In the genomic region with DNA sequence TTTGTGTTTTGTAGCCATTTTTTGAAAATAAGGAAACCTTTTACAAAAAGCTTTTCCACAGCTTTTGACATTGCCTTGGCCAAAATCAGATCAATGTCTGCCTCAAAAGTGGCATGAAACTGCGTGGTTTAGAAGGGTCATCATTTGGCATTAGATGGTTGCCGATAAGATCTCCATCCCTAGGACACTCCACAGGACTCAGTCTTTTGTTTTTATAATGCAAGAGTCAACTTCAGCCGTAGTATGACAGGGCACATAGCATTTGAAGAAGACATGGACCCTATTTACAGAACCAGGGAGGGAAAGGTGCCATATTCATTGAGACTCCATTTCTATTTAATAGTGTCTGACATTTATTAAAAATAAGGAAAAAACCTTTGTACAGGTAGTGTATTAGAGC, we compare ENCODE assay signal across 9 cellular contexts. TPM values are rescaled to one million over a fixed set of nuclear protein-coding genes. Genes with fewer than 3 reads are reported as not detected.
A peak's percentile ranks its signal among the peaks of the same experiment; 100 is the strongest.
DNase-seq lines count a peak whose midpoint lies in the region; TF ChIP-seq lines count a peak whose summit lies in the region.
"Had no signal": no experiment of that assay in that cellular context is flagged by ENCODE, and none has a peak within 500 bp of the region (broad histone marks: within the 10 kb centered on the region; RNA-seq: fewer than 3 reads in every experiment).

No MANE protein-coding gene starts in this region.

- H3K9ac ChIP-seq in smooth muscle cell (ENCODE audit: low read depth): no peak overlapping the region

- H3K9me3 Mint-ChIP-seq in activated CD4-positive, alpha-beta T cell treated with anti-CD3 and anti-CD28 coated beads, Interleukin-2, amount 10 ng/mL, durations not matched to agents 24 days and 14 days: peaks cover 3% of the 10 kb centered on the region
- H3K9me3 Mint-ChIP-seq in activated T-helper 1 cell treated with anti-CD3 and anti-CD28 coated beads, Interleukin-12 subunit alpha, Interleukin-12 subunit beta, Interleukin-2, Interleukin-4 antibody, amounts not matched to agents 30 ng/mL and 10 ng/mL and 1 ng/mL, durations not matched to agents 14 hours and 24 hours and 36 hours: no peaks in the 10 kb centered on the region
- H3K9me3 Mint-ChIP-seq in glutamatergic neuron (ENCODE audit: unreplicated experiment): peaks cover 2% of the 10 kb centered on the region

- peak overlapping the region; percentile 54 for H3K4me3 ChIP-seq in smooth muscle cell

- no peaks in the 10 kb centered on the region for H3K27me3 ChIP-seq in smooth muscle cell (ENCODE audit: low read depth)

- no peak overlapping the region for H2AFZ ChIP-seq in smooth muscle cell (ENCODE audit: low read depth)

- H3K27ac ChIP-seq in smooth muscle cell (ENCODE audit: low read depth): no peak overlapping the region

- peaks cover 20% of the 10 kb centered on the region for H3K36me3 Mint-ChIP-seq in activated CD4-positive, alpha-beta T cell treated with anti-CD3 and anti-CD28 coated beads, Interleukin-2, amount 10 ng/mL, durations not matched to agents 24 days and 14 days (ENCODE audit: low read depth)
- H3K36me3 Mint-ChIP-seq in activated T-helper 1 cell treated with anti-CD3 and anti-CD28 coated beads, Interleukin-12 subunit alpha, Interleukin-12 subunit beta, Interleukin-2, Interleukin-4 antibody, amounts not matched to agents 30 ng/mL and 10 ng/mL and 1 ng/mL, durations not matched to agents 14 hours and 24 hours and 36 hours (ENCODE audit: low read depth): peaks cover 19% of the 10 kb centered on the region
- no peaks in the 10 kb centered on the region for H3K36me3 Mint-ChIP-seq in glutamatergic neuron (ENCODE audit: unreplicated experiment)

- no peaks in the 10 kb centered on the region for H3K27me3 Mint-ChIP-seq in activated CD4-positive, alpha-beta T cell treated with anti-CD3 and anti-CD28 coated beads, Interleukin-2, amount 10 ng/mL, durations not matched to agents 24 days and 14 days
- no peaks in the 10 kb centered on the region for H3K27me3 Mint-ChIP-seq in activated T-helper 1 cell treated with anti-CD3 and anti-CD28 coated beads, Interleukin-12 subunit alpha, Interleukin-12 subunit beta, Interleukin-2, Interleukin-4 antibody, amounts not matched to agents 30 ng/mL and 10 ng/mL and 1 ng/mL, durations not matched to agents 14 hours and 24 hours and 36 hours (ENCODE audit: insufficient read depth)
- peaks cover 4% of the 10 kb centered on the region for H3K27me3 Mint-ChIP-seq in glutamatergic neuron (ENCODE audit: unreplicated experiment)

- H3K79me2 ChIP-seq in smooth muscle cell (ENCODE audit: low read depth): peaks cover 10% of the 10 kb centered on the region

- peak overlapping the region; percentile 83 for H3K4me2 ChIP-seq in smooth muscle cell

- H3F3A ChIP-seq in smooth muscle cell (ENCODE audit: low read depth): no peaks in the 10 kb centered on the region

- intact Hi-C loops in activated CD4-positive, alpha-beta T cell treated with anti-CD3 and anti-CD28 coated beads, Interleukin-2, amount 10 ng/mL, durations not matched to agents 24 days and 14 days (cut with micrococcal nuclease): loop anchor here (2.0 kb wide), 1 partner anchor 36 kb away; no protein-coding TSS in a partner anchor
- intact Hi-C loops in activated T-helper 1 cell treated with anti-CD3 and anti-CD28 coated beads, Interleukin-12 subunit alpha, Interleukin-12 subunit beta, Interleukin-2, Interleukin-4 antibody, amounts not matched to agents 30 ng/mL and 10 ng/mL and 1 ng/mL, durations not matched to agents 14 hours and 24 hours and 36 hours (cut with micrococcal nuclease): loop anchor here (5.0 kb wide), 1 partner anchor 243 kb away; a partner anchor contains a TSS

- no peaks in the 10 kb centered on the region for H3K9me3 ChIP-seq in smooth muscle cell (replicated peaks; ENCODE audit: low read depth)

- H3K4me1 ChIP-seq in smooth muscle cell (ENCODE audit: low read depth): peaks cover 4% of the 10 kb centered on the region

- peaks cover 17% of the 10 kb centered on the region for H3K4me1 Mint-ChIP-seq in activated CD4-positive, alpha-beta T cell treated with anti-CD3 and anti-CD28 coated beads, Interleukin-2, amount 10 ng/mL, durations not matched to agents 24 days and 14 days
- H3K4me1 Mint-ChIP-seq in activated T-helper 1 cell treated with anti-CD3 and anti-CD28 coated beads, Interleukin-12 subunit alpha, Interleukin-12 subunit beta, Interleukin-2, Interleukin-4 antibody, amounts not matched to agents 30 ng/mL and 10 ng/mL and 1 ng/mL, durations not matched to agents 14 hours and 24 hours and 36 hours (ENCODE audit: low read depth): peaks cover 25% of the 10 kb centered on the region
- peaks cover 7% of the 10 kb centered on the region for H3K4me1 Mint-ChIP-seq in glutamatergic neuron (ENCODE audit: low read depth, unreplicated experiment)

- TF ChIP-seq CTCF in glutamatergic neuron (IDR thresholded peaks at IDR 0.05; ENCODE audit: partially characterized antibody, unreplicated experiment): no peak
- no peak for TF ChIP-seq CTCF in smooth muscle cell (IDR thresholded peaks at IDR 0.05; ENCODE audit: borderline replicate concordance, insufficient read depth, poor library complexity, severe bottlenecking)

- no peak for DNase-seq in activated CD4-positive, alpha-beta T cell treated with anti-CD3 and anti-CD28 coated beads, Interleukin-2, amount 10 ng/mL, durations not matched to agents 24 days and 14 days
- no peak for DNase-seq in activated CD4-positive, alpha-beta T cell treated with anti-CD3 and anti-CD28 coated beads, Interleukin-2, amount 50 U/mL, for 4 hours
- no peak for DNase-seq in activated T-helper 1 cell treated with anti-CD3 and anti-CD28 coated beads, Interleukin-12 subunit alpha, Interleukin-12 subunit beta, Interleukin-2, Interleukin-4 antibody, amounts not matched to agents 30 ng/mL and 10 ng/mL and 1 ng/mL, durations not matched to agents 14 hours and 24 hours and 36 hours (ENCODE audit: low spot score)
- DNase-seq in glutamatergic neuron (no peak), smooth muscle cell (lab: John Stamatoyannopoulos, UW; ENCODE audit: unreplicated experiment) (no peak), kidney tubule cell (ENCODE audit: low spot score) (no peak), SW 1271 (lab: John Stamatoyannopoulos, UW) (no peak)
- no peak for DNase-seq in stimulated activated CD8-positive, alpha-beta memory T cell treated with anti-CD3 and anti-CD28 coated beads, Interleukin-4, amount 100 ng/mL, for 48 hours
- DNase-seq: activated gamma-delta T cell had no signal

- WGBS in smooth muscle cell (ENCODE audit: low lambda C conversion rate): 71% methylated on average over 3 of the region's 3 CpGs

- H3K27ac Mint-ChIP-seq in activated CD4-positive, alpha-beta T cell treated with anti-CD3 and anti-CD28 coated beads, Interleukin-2, amount 10 ng/mL, durations not matched to agents 24 days and 14 days: peak overlapping the region; percentile 79
- H3K27ac Mint-ChIP-seq in activated T-helper 1 cell treated with anti-CD3 and anti-CD28 coated beads, Interleukin-12 subunit alpha, Interleukin-12 subunit beta, Interleukin-2, Interleukin-4 antibody, amounts not matched to agents 30 ng/mL and 10 ng/mL and 1 ng/mL, durations not matched to agents 14 hours and 24 hours and 36 hours: peak overlapping the region; percentile 87
- H3K27ac Mint-ChIP-seq in glutamatergic neuron (ENCODE audit: unreplicated experiment): peak overlapping the region; percentile 99

- no peaks in the 10 kb centered on the region for H3K36me3 ChIP-seq in smooth muscle cell (ENCODE audit: low read depth)

- peak overlapping the region; percentile 91 for H3K4me3 Mint-ChIP-seq in activated CD4-positive, alpha-beta T cell treated with anti-CD3 and anti-CD28 coated beads, Interleukin-2, amount 10 ng/mL, durations not matched to agents 24 days and 14 days
- H3K4me3 Mint-ChIP-seq in activated T-helper 1 cell treated with anti-CD3 and anti-CD28 coated beads, Interleukin-12 subunit alpha, Interleukin-12 subunit beta, Interleukin-2, Interleukin-4 antibody, amounts not matched to agents 30 ng/mL and 10 ng/mL and 1 ng/mL, durations not matched to agents 14 hours and 24 hours and 36 hours: peak overlapping the region; percentile 93
- peak overlapping the region; percentile 96 for H3K4me3 Mint-ChIP-seq in glutamatergic neuron (ENCODE audit: unreplicated experiment)

- H4K20me1 ChIP-seq in smooth muscle cell (ENCODE audit: low read depth): peaks cover 12% of the 10 kb centered on the region

RNA-seq across cellular contexts. Expression of a gene that starts 1.3 kb away (rescaled TPM):
- 13.5 and 14.8 TPM in 2 replicates for total RNA-seq in activated CD4-positive, alpha-beta T cell treated with anti-CD3 and anti-CD28 coated beads, Interleukin-2, amount 10 ng/mL, durations not matched to agents 24 days and 14 days
- 11.1 and 13.5 TPM in 2 replicates for total RNA-seq in activated T-helper 1 cell treated with anti-CD3 and anti-CD28 coated beads, Interleukin-12 subunit alpha, Interleukin-12 subunit beta, Interleukin-2, Interleukin-4 antibody, amounts not matched to agents 30 ng/mL and 10 ng/mL and 1 ng/mL, durations not matched to agents 14 hours and 24 hours and 36 hours
- total RNA-seq in glutamatergic neuron (ENCODE audit: unreplicated experiment) (66.9 TPM), smooth muscle cell (23.7 and 24.2 TPM in 2 replicates)
- 137 and 148 TPM in 2 replicates for polyA plus RNA-seq in smooth muscle cell

RNA-seq across cellular contexts. Expression of a gene that starts 18.4 kb away (rescaled TPM):
- 33.3 and 34.5 TPM in 2 replicates for total RNA-seq in activated CD4-positive, alpha-beta T cell treated with anti-CD3 and anti-CD28 coated beads, Interleukin-2, amount 10 ng/mL, durations not matched to agents 24 days and 14 days
- total RNA-seq in activated T-helper 1 cell treated with anti-CD3 and anti-CD28 coated beads, Interleukin-12 subunit alpha, Interleukin-12 subunit beta, Interleukin-2, Interleukin-4 antibody, amounts not matched to agents 30 ng/mL and 10 ng/mL and 1 ng/mL, durations not matched to agents 14 hours and 24 hours and 36 hours: 28.5 and 29.0 TPM in 2 replicates
- total RNA-seq in glutamatergic neuron (ENCODE audit: unreplicated experiment) (297 TPM), smooth muscle cell (93.3 and 97.1 TPM in 2 replicates)
- 434 and 442 TPM in 2 replicates for polyA plus RNA-seq in smooth muscle cell

RNA-seq across cellular contexts. Expression of a gene that starts 28.3 kb away (rescaled TPM):
- total RNA-seq in activated CD4-positive, alpha-beta T cell treated with anti-CD3 and anti-CD28 coated beads, Interleukin-2, amount 10 ng/mL, durations not matched to agents 24 days and 14 days: 0.96 and 1.2 TPM in 2 replicates
- total RNA-seq in activated T-helper 1 cell treated with anti-CD3 and anti-CD28 coated beads, Interleukin-12 subunit alpha, Interleukin-12 subunit beta, Interleukin-2, Interleukin-4 antibody, amounts not matched to agents 30 ng/mL and 10 ng/mL and 1 ng/mL, durations not matched to agents 14 hours and 24 hours and 36 hours: 0.54 and 0.86 TPM in 2 replicates
- total RNA-seq in glutamatergic neuron (ENCODE audit: unreplicated experiment) (38.0 TPM), smooth muscle cell (13.3 and 14.6 TPM in 2 replicates)
- polyA plus RNA-seq in smooth muscle cell: 27.7 and 30.1 TPM in 2 replicates

RNA-seq across cellular contexts. Expression of a gene that starts 47.9 kb away (rescaled TPM):
- total RNA-seq in activated CD4-positive, alpha-beta T cell treated with anti-CD3 and anti-CD28 coated beads, Interleukin-2, amount 10 ng/mL, durations not matched to agents 24 days and 14 days: 0.07 and 0.12 TPM in 2 replicates
- 0.08 and 0.10 TPM in 2 replicates for total RNA-seq in activated T-helper 1 cell treated with anti-CD3 and anti-CD28 coated beads, Interleukin-12 subunit alpha, Interleukin-12 subunit beta, Interleukin-2, Interleukin-4 antibody, amounts not matched to agents 30 ng/mL and 10 ng/mL and 1 ng/mL, durations not matched to agents 14 hours and 24 hours and 36 hours
- total RNA-seq in glutamatergic neuron (ENCODE audit: unreplicated experiment) (10.5 TPM), smooth muscle cell (3.7 and 3.9 TPM in 2 replicates)
- 7.8 and 10.6 TPM in 2 replicates for polyA plus RNA-seq in smooth muscle cell

RNA-seq across cellular contexts. Expression of a gene that starts 59.8 kb away (rescaled TPM):
- 0.65 and 0.88 TPM in 2 replicates for total RNA-seq in activated CD4-positive, alpha-beta T cell treated with anti-CD3 and anti-CD28 coated beads, Interleukin-2, amount 10 ng/mL, durations not matched to agents 24 days and 14 days
- total RNA-seq in activated T-helper 1 cell treated with anti-CD3 and anti-CD28 coated beads, Interleukin-12 subunit alpha, Interleukin-12 subunit beta, Interleukin-2, Interleukin-4 antibody, amounts not matched to agents 30 ng/mL and 10 ng/mL and 1 ng/mL, durations not matched to agents 14 hours and 24 hours and 36 hours: 0.86 and 1.1 TPM in 2 replicates
- total RNA-seq in glutamatergic neuron (ENCODE audit: unreplicated experiment) (not detected), smooth muscle cell (1.3 and 2.0 TPM in 2 replicates)
- 1.7 and 2.7 TPM in 2 replicates for polyA plus RNA-seq in smooth muscle cell
